In the genomic region with DNA sequence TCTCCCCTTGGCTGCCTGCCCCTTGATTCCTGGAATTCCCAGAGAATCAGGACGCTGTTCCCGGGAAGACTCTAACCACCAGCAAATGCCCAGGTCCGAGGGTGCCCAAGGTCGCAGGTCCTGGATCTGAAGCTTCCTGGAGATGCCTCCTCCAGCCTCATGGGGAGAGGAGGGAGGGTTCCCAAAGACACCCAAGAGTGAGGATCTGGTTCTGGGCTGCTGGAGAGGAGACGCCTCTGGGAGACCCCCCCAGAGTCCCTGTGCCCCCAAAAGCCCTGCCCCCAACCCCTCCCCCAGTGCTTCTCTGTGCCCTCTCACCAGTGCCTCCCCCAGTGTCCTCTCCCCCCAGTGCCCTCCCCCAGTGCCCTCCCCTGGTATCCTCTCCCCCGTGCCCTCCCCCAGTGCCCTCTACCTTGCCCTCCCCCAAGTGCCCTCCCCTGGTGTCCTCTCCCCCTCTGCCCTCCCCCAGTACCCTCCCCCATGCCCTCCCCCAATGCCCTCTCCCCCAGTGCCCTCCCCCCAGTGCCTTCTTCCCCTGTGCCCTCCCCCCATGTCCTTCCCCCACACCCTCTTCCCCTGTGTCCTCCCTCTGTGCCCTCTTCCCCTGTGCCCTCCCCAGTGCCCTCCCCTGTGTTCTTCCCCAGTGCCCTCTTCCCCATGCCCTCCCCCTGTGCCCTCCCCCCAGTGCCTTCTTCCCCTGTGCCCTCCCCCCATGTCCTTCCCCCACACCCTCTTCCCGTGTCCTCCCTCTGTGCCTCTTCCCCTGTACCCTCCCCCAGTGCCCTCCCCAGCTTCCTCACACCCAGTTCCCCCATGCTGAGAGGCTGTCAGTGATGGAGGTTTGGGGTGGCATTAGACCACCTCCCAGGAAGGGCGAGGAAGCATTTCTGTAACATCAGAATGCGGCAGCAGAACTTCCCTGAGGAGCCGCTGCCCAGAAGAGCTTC, we compare ENCODE assay signal across 10 cellular contexts. TPM values are rescaled to one million over a fixed set of nuclear protein-coding genes. Genes with fewer than 3 reads are reported as not detected.
DNase-seq lines count a peak whose midpoint lies in the region; ATAC-seq, FAIRE-seq and TF ChIP-seq lines count a peak whose summit lies in the region.
"Had no signal": no experiment of that assay in that cellular context is flagged by ENCODE, and none has a peak within 500 bp of the region (broad histone marks: within the 10 kb centered on the region; RNA-seq: fewer than 3 reads in every experiment).

No MANE protein-coding gene starts in this region.

- intact Hi-C loops in spleen (cut with DNase I; ENCODE audit: low total_unique reads), result no loop called here

- ATAC-seq in HG03135 (IDR thresholded peaks at IDR 0.05; ENCODE audit: unreplicated experiment), result no peak
- no peak for ATAC-seq in HG03196 (IDR thresholded peaks at IDR 0.05; ENCODE audit: unreplicated experiment)
- no peak for ATAC-seq in HG03521 (IDR thresholded peaks at IDR 0.05; ENCODE audit: unreplicated experiment)

- peaks cover 37% of the 10 kb centered on the region for H3K27me3 Mint-ChIP-seq in astrocyte (ENCODE audit: low read depth, unreplicated experiment)

- no peak for DNase-seq in GM23248
- DNase-seq in astrocyte (ENCODE audit: low read depth), result no peak
- DNase-seq in right atrium auricular region (ENCODE audit: low spot score), result no peak
- DNase-seq in spleen, result peak; percentile 68
- no peak for DNase-seq in NCI-H1092 (lab: John Stamatoyannopoulos, UW)
- DNase-seq: NCI-H446 treated with DMSO at 0.1 percent for 48 hours had no signal

- H4K20me1 ChIP-seq in GM23248 (ENCODE audit: insufficient read depth) (no peaks in the 10 kb centered on the region), astrocyte (ENCODE audit: insufficient read depth, low read length) (no peaks in the 10 kb centered on the region)

- in situ Hi-C loops in GM23248 (cut with MboI), result no loop called here

- peak overlapping the region; percentile 87 for H2AFZ ChIP-seq in GM23248
- peak overlapping the region; percentile 93 for H2AFZ ChIP-seq in astrocyte (ENCODE audit: low read depth, low read length)

- H3K9me3 Mint-ChIP-seq in astrocyte (ENCODE audit: unreplicated experiment), result peaks cover 3% of the 10 kb centered on the region

- H3K4me2 ChIP-seq in GM23248 (ENCODE audit: unreplicated experiment), result peak overlapping the region; percentile 91
- H3K4me2 ChIP-seq in astrocyte (ENCODE audit: low read length), result peak overlapping the region; percentile 88

- no peaks in the 10 kb centered on the region for H3K9me3 ChIP-seq in GM23248 (ENCODE audit: low read depth)
- H3K9me3 ChIP-seq in astrocyte (ENCODE audit: insufficient read depth, low read depth, low read length), result peaks cover 3% of the 10 kb centered on the region
- no peaks in the 10 kb centered on the region for H3K9me3 ChIP-seq in right atrium auricular region
- H3K9me3 ChIP-seq in spleen, result peaks cover 0 to 6% (median 0%) of the 10 kb centered on the region in 8 donors

- H3K4me3 Mint-ChIP-seq in astrocyte (ENCODE audit: unreplicated experiment), result no peak overlapping the region

- H3K27ac ChIP-seq in GM23248 (no peak overlapping the region), astrocyte (ENCODE audit: low read depth, low read length) (no peak overlapping the region), right atrium auricular region (peak overlapping the region in 1 of 2 donors; percentile 33), spleen (no peak overlapping the region)

- whole genome bisulfite sequencing in GM23248 (ENCODE audit: low coverage in 1 of 2, low lambda C conversion rate in 2 of 2, missing lambda C conversion rate in 2 of 2), 2 experiments, result 35 to 48% methylated on average over 8 to 10 of the region's 10 CpGs
- 52 to 66% (median 62%) methylated on average over 4 to 10 of the region's 10 CpGs for WGBS in spleen, 5 donors

- H3K4me1 Mint-ChIP-seq in astrocyte (ENCODE audit: low read depth, unreplicated experiment), result peaks cover 3% of the 10 kb centered on the region

- H3K36me3 ChIP-seq in GM23248 (ENCODE audit: low read depth) (no peaks in the 10 kb centered on the region), astrocyte (ENCODE audit: insufficient read depth, low read length) (no peaks in the 10 kb centered on the region), right atrium auricular region (no peaks in the 10 kb centered on the region), spleen (no peaks in the 10 kb centered on the region)

- no peak for FAIRE-seq in astrocyte (lab: Jason Lieb, UNC)

- H3K9ac ChIP-seq in GM23248 (peak overlapping the region; percentile 28), astrocyte (ENCODE audit: low read length) (peak overlapping the region; percentile 62)

- no peaks in the 10 kb centered on the region for H3K9me2 ChIP-seq in GM23248 (ENCODE audit: insufficient read depth)

- TF ChIP-seq POLR2A in spleen (IDR thresholded peaks at IDR 0.05), result no peak

- peaks cover 5% of the 10 kb centered on the region; the same call in 1 of the 2 replicates for H3K4me1 ChIP-seq in GM23248 (ENCODE audit: insufficient read depth)
- peaks cover 24% of the 10 kb centered on the region for H3K4me1 ChIP-seq in astrocyte (ENCODE audit: insufficient read depth, low read length)
- peaks cover 0 to 28% of the 10 kb centered on the region in 2 donors for H3K4me1 ChIP-seq in right atrium auricular region
- peaks cover 0 to 30% (median 20%) of the 10 kb centered on the region in 6 donors for H3K4me1 ChIP-seq in spleen

- H3K79me2 ChIP-seq in GM23248 (ENCODE audit: insufficient read depth) (no peaks in the 10 kb centered on the region), astrocyte (ENCODE audit: insufficient read depth, low read length) (no peaks in the 10 kb centered on the region)

- H3K36me3 Mint-ChIP-seq in astrocyte (ENCODE audit: low read depth, unreplicated experiment), result peaks cover 1% of the 10 kb centered on the region

- no peak overlapping the region for H3K27ac Mint-ChIP-seq in astrocyte (ENCODE audit: unreplicated experiment)

- TF ChIP-seq CTCF in astrocyte (IDR thresholded peaks at IDR 0.05; ENCODE audit: insufficient read depth, low read depth, low read length), result no peak
- TF ChIP-seq CTCF in right atrium auricular region (IDR thresholded peaks at IDR 0.05), result no peak
- TF ChIP-seq CTCF in spleen (IDR thresholded peaks at IDR 0.05 in 8 of 11, conservative IDR thresholded peaks at IDR 0.05 in 3 of 11), result no peak

- H3K4me3 ChIP-seq in GM23248 (peak overlapping the region; percentile 64), astrocyte (ENCODE audit: insufficient read depth, low read depth, low read length) (peak overlapping the region; percentile 50), right atrium auricular region (peak overlapping the region; percentile 9 to 45), spleen (peak overlapping the region in 1 of 8 donors; percentile 37)

- H3F3A ChIP-seq in GM23248 (ENCODE audit: insufficient read depth), result no peaks in the 10 kb centered on the region

- H3K27me3 ChIP-seq in GM23248 (replicated peaks; ENCODE audit: insufficient read depth) (no peaks in the 10 kb centered on the region), astrocyte (ENCODE audit: insufficient read depth, low read length) (no peaks in the 10 kb centered on the region), right atrium auricular region (no peaks in the 10 kb centered on the region), spleen (replicated peaks in 1 of 7) (peaks cover 0 to 3% (median 0%) of the 10 kb centered on the region in 7 donors)

RNA-seq across cellular contexts. Expression of a gene that starts 6.3 kb away (rescaled TPM):
- 1.4 and 3.0 TPM in 2 replicates for total RNA-seq in GM23248 (2014; rRNA removed; shearing (Covaris generic))
- polyA plus RNA-seq in GM23248 (2016; fragmentation: Nextera tagmentation; extraction: Ambion mirVana) (1.4 TPM in 2 replicates), spleen (10 to 100 TPM in 1 of 3 donors, 1 to 10 TPM in 2; 6.0 to 15.2 (median 7.0) TPM)
- total RNA-seq in astrocyte (0.27 TPM in 1 of 2 replicates, not detected in the other), right atrium auricular region (1 to 10 TPM; 3.1 to 7.7 TPM), spleen (100 to 1,000 TPM in 1 of 7 donors, 10 to 100 TPM in 6; 55.6 to 141 (median 66.6) TPM)

RNA-seq across cellular contexts. Expression of a gene that starts 19.1 kb away (rescaled TPM):
- not detected in 2 replicates for total RNA-seq in GM23248 (2014; rRNA removed; shearing (Covaris generic))
- polyA plus RNA-seq in GM23248 (2016; fragmentation: Nextera tagmentation; extraction: Ambion mirVana), result not detected in 2 replicates
- not detected in 2 replicates for total RNA-seq in astrocyte
- total RNA-seq in right atrium auricular region, result not detected
- not detected for total RNA-seq in spleen
- polyA plus RNA-seq in spleen, result not detected
- total RNA-seq: occipital lobe had no signal

RNA-seq across cellular contexts. Expression of a gene that starts 22.5 kb away (rescaled TPM):
- 0.22 TPM in 1 of 2 replicates, not detected in the other for total RNA-seq in GM23248 (2014; rRNA removed; shearing (Covaris generic))
- 0.23 TPM in 1 of 2 replicates, not detected in the other for polyA plus RNA-seq in GM23248 (2016; fragmentation: Nextera tagmentation; extraction: Ambion mirVana)
- total RNA-seq in astrocyte, result 0.18 and 0.24 TPM in 2 replicates
- total RNA-seq in right atrium auricular region, result 1 to 10 TPM in 1 of 2 donors, not detected in 1; 1.7 TPM
- total RNA-seq in spleen, result 10 to 100 TPM; 18.9 to 60.1 (median 39.4) TPM
- 10 to 100 TPM; 14.8 to 24.5 (median 16.1) TPM for polyA plus RNA-seq in spleen
- total RNA-seq: occipital lobe had no signal

RNA-seq across cellular contexts. Expression of a gene that starts 31.7 kb away (rescaled TPM):
- total RNA-seq in GM23248 (2014; rRNA removed; shearing (Covaris generic)), result not detected in 2 replicates
- polyA plus RNA-seq in GM23248 (2016; fragmentation: Nextera tagmentation; extraction: Ambion mirVana), result not detected in 2 replicates
- not detected in 2 replicates for total RNA-seq in astrocyte
- 10 to 100 TPM in 1 of 2 donors, under 1 TPM in 1; 0.44 to 16.9 TPM for total RNA-seq in right atrium auricular region
- total RNA-seq in spleen, result 1 to 10 TPM in 1 of 7 donors, under 1 TPM in 4, not detected in 2; 0.26 to 3.1 (median 0.60) TPM
- not detected for polyA plus RNA-seq in spleen
- total RNA-seq: occipital lobe had no signal

Comparison
In these comparisons a context has a peak if more than half of its experiments do, and no peak if none do; other contexts are left out.
1. RNA of a gene that starts 6.3 kb away (total RNA-seq): 55.6 to 141 TPM in spleen; 3.1 to 7.7 TPM in right atrium auricular region, 1.4 to 3.0 TPM in GM23248 and 0.27 TPM in astrocyte; every median in the first group is over 4 times any median in the second.
2. RNA of a gene that starts 22.5 kb away (total RNA-seq): 18.9 to 60.1 TPM in spleen; 1.7 TPM in right atrium auricular region, 0.22 TPM in GM23248 and 0.18 to 0.24 TPM in astrocyte; every median in the first group is over 4 times any median in the second.